In the genomic region with DNA sequence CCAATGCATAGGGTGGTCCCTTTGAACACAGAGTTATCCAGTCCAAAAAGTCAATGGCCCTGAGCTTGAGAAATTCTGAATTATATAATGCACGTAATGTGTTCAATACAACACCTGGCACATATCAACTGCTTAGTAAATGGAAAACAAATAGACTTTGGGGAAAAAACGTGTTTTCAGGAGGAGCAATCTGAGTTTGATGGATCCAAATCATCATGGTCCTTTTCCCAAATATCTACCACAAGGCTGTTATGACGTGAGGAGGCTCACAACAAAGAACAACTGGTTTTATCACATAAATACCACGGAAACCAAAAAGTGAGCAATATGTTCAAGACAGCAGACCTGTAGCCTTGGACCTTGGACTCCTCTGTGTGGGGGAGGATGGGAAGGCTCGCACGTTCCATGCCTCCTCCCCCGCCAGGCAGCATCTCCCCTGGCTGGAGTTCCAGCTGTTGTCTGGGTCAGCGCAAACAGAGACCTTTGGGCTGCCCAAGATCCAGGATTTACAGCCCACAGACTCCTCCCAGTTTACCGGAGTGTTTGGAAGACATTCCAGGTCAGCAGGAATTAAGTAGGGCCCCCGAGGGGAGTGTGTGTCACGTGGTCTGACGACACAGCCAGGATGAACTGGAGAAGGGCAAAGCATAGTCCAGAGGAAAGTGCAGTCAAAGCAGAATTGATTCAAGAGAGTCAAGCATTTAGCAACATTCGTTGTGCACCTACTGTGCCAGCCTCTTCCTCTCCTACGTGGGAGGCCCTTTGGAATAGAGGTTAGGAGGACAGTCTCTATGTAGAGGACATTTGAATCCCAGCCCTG, we compare ENCODE assay signal across 11 cellular contexts. TPM values are rescaled to one million over a fixed set of nuclear protein-coding genes. Genes with fewer than 3 reads are reported as not detected.
DNase-seq lines count a peak whose midpoint lies in the region; ATAC-seq and TF ChIP-seq lines count a peak whose summit lies in the region.
"Had no signal": no experiment of that assay in that cellular context is flagged by ENCODE, and none has a peak within 500 bp of the region (broad histone marks: within the 10 kb centered on the region; RNA-seq: fewer than 3 reads in every experiment).

No MANE protein-coding gene starts in this region.

- no peaks in the 10 kb centered on the region for H3K36me3 ChIP-seq in parathyroid adenoma (ENCODE audit: control insufficient read depth, insufficient read depth, low read length)

- ATAC-seq in HG02884 (IDR thresholded peaks at IDR 0.05; ENCODE audit: unreplicated experiment) (no peak), GM21723 (IDR thresholded peaks at IDR 0.05; ENCODE audit: unreplicated experiment) (no peak), GM18909 (IDR thresholded peaks at IDR 0.05; ENCODE audit: poor library complexity, unreplicated experiment) (no peak)

- H3K9ac ChIP-seq in parathyroid adenoma, result no peak overlapping the region

- DNase-seq in H4 (ENCODE audit: low spot score) (peak; percentile 48), RPMI7951 (ENCODE audit: low read depth) (peak; percentile 35), glomerular visceral epithelial cell (ENCODE audit: extremely low spot score) (peak; percentile 32), AG20443 (ENCODE audit: low spot score) (no peak)
- DNase-seq: activated CD4-positive, CD25-positive, alpha-beta regulatory T cell; naive B cell; NCI-H1694 had no signal

- H3K4me1 ChIP-seq in parathyroid adenoma, result no peaks in the 10 kb centered on the region

- H3K27ac ChIP-seq in parathyroid adenoma, result peak overlapping the region; percentile 30

- H3K9me3 ChIP-seq in parathyroid adenoma (ENCODE audit: control insufficient read depth, low read length), result no peaks in the 10 kb centered on the region

- no peaks in the 10 kb centered on the region for H3K79me2 ChIP-seq in parathyroid adenoma

- H3K4me2 ChIP-seq in parathyroid adenoma (ENCODE audit: low read length), result peak overlapping the region; percentile 56

- H3K4me3 ChIP-seq in parathyroid adenoma (ENCODE audit: low read depth, low read length), result peak overlapping the region; percentile 18

- peak overlapping the region; percentile 56 for H2AFZ ChIP-seq in parathyroid adenoma

- no peaks in the 10 kb centered on the region for H3K27me3 ChIP-seq in parathyroid adenoma (ENCODE audit: control insufficient read depth, insufficient read depth, low read length)

- TF ChIP-seq CTCF in parathyroid adenoma (IDR thresholded peaks at IDR 0.05), result no peak

RNA-seq across cellular contexts. Expression of a gene that starts 32.2 kb away (rescaled TPM):
- 14.9 and 20.7 TPM in 2 replicates for total RNA-seq in H4 (2014; rRNA removed; shearing (Covaris generic))
- total RNA-seq in RPMI7951 (2014; rRNA removed; shearing (Covaris generic)), result 19.2 and 19.8 TPM in 2 replicates

RNA-seq across cellular contexts. Expression of a gene that starts 37.3 kb away (rescaled TPM):
- total RNA-seq in H4 (2014; rRNA removed; shearing (Covaris generic)), result 11.8 and 13.6 TPM in 2 replicates
- 5.3 and 6.8 TPM in 2 replicates for total RNA-seq in RPMI7951 (2014; rRNA removed; shearing (Covaris generic))
